Comparison of ENCODE assay signal across 9 cellular contexts in genomic region chr1:180778782-180779398, GRCh38.
DNase-seq lines count a peak whose midpoint lies in the region; ATAC-seq, FAIRE-seq and TF ChIP-seq lines count a peak whose summit lies in the region.
"Had no signal": no experiment of that assay in that cellular context is flagged by ENCODE, and none has a peak within 500 bp of the region (broad histone marks: within the 10 kb centered on the region; RNA-seq: fewer than 3 reads in every experiment).

No MANE protein-coding gene starts in this region.

- H3K9ac ChIP-seq in keratinocyte (ENCODE audit: control insufficient read depth, extremely low read depth, insufficient read depth, low read length), result no peak overlapping the region

- FAIRE-seq in D721Med (lab: Jason Lieb, UNC) (peak; percentile 88), keratinocyte (lab: Jason Lieb, UNC) (peak; percentile 69)

- H3K9me3 ChIP-seq in keratinocyte (ENCODE audit: control insufficient read depth, low read depth, low read length), result no peaks in the 10 kb centered on the region

- H3K36me3 ChIP-seq in keratinocyte (ENCODE audit: control insufficient read depth in 2 of 2, extremely low read depth in 1 of 2, insufficient read depth in 2 of 2, low read length in 2 of 2), result no peaks in the 10 kb centered on the region

- ATAC-seq in HG02759 (IDR thresholded peaks at IDR 0.05; ENCODE audit: unreplicated experiment) (no peak), HG03571 (IDR thresholded peaks at IDR 0.05; ENCODE audit: unreplicated experiment) (no peak)

- no peaks in the 10 kb centered on the region for H3K27me3 ChIP-seq in keratinocyte (ENCODE audit: control insufficient read depth, extremely low read depth, insufficient read depth, low read length)

- no peak overlapping the region for H2AFZ ChIP-seq in keratinocyte (ENCODE audit: control insufficient read depth, low read length)

- H3K79me2 ChIP-seq in keratinocyte (ENCODE audit: control insufficient read depth, insufficient read depth, low read length), result no peaks in the 10 kb centered on the region

- TF ChIP-seq CTCF in D721Med (IDR thresholded peaks at IDR 0.05; ENCODE audit: insufficient read depth, missing control alignments), result peak; percentile 14
- peak; percentile 41 for TF ChIP-seq CTCF in RWPE1 (conservative IDR thresholded peaks at IDR 0.05; ENCODE audit: low read depth)
- TF ChIP-seq CTCF in keratinocyte (optimal IDR thresholded peaks at IDR 0.05 in 1 of 3, IDR thresholded peaks at IDR 0.05 in 1 of 3, conservative IDR thresholded peaks at IDR 0.05 in 1 of 3; ENCODE audit: extremely low read depth in 1 of 3, insufficient read depth in 2 of 3, low read length in 3 of 3), result peak; percentile 58 to 79 (median 68)

- CTCF ChIA-PET in RWPE1 (lab: Yijun Ruan, JAX), result interaction anchor here (0.5 to 1.2 kb wide), 4 partner anchors 12 to 173 kb away, joined by 3 to 4 read pairs (median 3); no protein-coding TSS in a partner anchor

- H3K27ac ChIP-seq in RWPE1 (no peak overlapping the region), keratinocyte (ENCODE audit: control insufficient read depth, insufficient read depth, low read length) (no peak overlapping the region)

- H3K4me3 ChIP-seq in keratinocyte (ENCODE audit: control insufficient read depth in 2 of 3, extremely low read depth in 1 of 3, insufficient read depth in 2 of 3, low read depth in 1 of 3, low read length in 3 of 3), result no peak overlapping the region

- no peaks in the 10 kb centered on the region for H4K20me1 ChIP-seq in keratinocyte (ENCODE audit: control insufficient read depth, extremely low read depth, insufficient read depth, low read length)

- no peaks in the 10 kb centered on the region for H3K9me1 ChIP-seq in keratinocyte (ENCODE audit: control insufficient read depth, extremely low read depth, insufficient read depth, low read length)

- no peaks in the 10 kb centered on the region for H3K4me1 ChIP-seq in keratinocyte (ENCODE audit: control insufficient read depth, extremely low read depth, insufficient read depth, low read length)

- no peak for DNase-seq in D721Med (ENCODE audit: insufficient read length, low spot score)
- peak; percentile 9 for DNase-seq in H4 (ENCODE audit: low spot score)
- DNase-seq in RWPE1 (ENCODE audit: low spot score), result peak; percentile 30
- no peak for DNase-seq in keratinocyte (ENCODE audit: low read depth, low spot score)
- DNase-seq in effector CD8-positive, alpha-beta T cell (lab: John Stamatoyannopoulos, UW), result no peak
- DNase-seq in NCI-H345 (lab: John Stamatoyannopoulos, UW), result no peak
- DNase-seq: activated T-cell treated with anti-CD3 and anti-CD28 coated beads for 4 hours had no signal

- POLR2A ChIA-PET in RWPE1 (lab: Yijun Ruan, JAX; ENCODE audit: low non-redundant PET), result interaction anchor here (0.7 kb wide), 1 partner anchor 255 kb away, joined by 3 read pairs; no protein-coding TSS in a partner anchor

- dilution Hi-C loops in keratinocyte (cut with MboI; ENCODE audit: extremely low pct_ligation_motif_present, low sequenced_read_pairs), result no loop called here

- H3K4me2 ChIP-seq in keratinocyte (ENCODE audit: control insufficient read depth, extremely low read depth, insufficient read depth, low read depth, low read length), result no peak overlapping the region

Comparison
In these comparisons a context has a peak if more than half of its experiments do, and no peak if none do; other contexts are left out.
1. DNase-seq: peak in H4 (single experiment) and RWPE1 (single experiment); none in D721Med (single experiment), keratinocyte (single experiment), effector CD8-positive, alpha-beta T cell (single experiment) and NCI-H345 (single experiment).
2. CTCF ChIP-seq: peak in every context shown above with its lines; median percentile 68 in keratinocyte; 41 in RWPE1; 14 in D721Med.